In the genomic region with DNA sequence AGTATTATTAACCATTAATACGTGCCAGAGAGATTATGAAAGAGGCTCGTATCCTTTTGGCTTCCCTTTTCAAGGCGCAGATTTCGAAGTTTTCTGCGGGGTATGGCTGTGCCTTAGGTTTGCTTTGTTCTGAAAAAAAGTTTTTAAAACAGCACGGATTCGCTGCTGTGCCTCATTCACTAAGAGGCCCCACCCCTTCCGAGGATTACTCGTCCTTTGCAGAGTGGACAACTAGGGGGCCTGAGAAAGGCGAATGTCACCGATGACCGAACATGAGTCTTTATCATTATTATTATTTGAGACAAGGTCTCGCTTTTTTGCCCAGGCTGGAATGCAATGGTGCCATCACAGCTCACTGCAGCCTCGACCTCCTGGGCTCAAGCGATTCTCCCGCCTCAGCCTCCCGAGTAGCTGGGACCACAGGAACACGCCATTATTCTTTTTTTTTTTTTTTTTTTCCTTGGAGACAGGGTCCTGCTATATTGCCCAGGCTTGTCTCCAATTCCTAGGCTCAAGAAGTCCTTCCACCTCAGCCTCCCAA, we compare ENCODE assay signal across 8 cellular contexts. TPM values are rescaled to one million over a fixed set of nuclear protein-coding genes. Genes with fewer than 3 reads are reported as not detected.
DNase-seq lines count a peak whose midpoint lies in the region; ATAC-seq, FAIRE-seq and TF ChIP-seq lines count a peak whose summit lies in the region.

No MANE protein-coding gene starts in this region.

- no peak for FAIRE-seq in frontal cortex (lab: Jason Lieb, UNC)

- DNase-seq in NCI-H2171 treated with DMSO at 0.1 percent for 48 hours (lab: John Stamatoyannopoulos, UW) = peak; percentile 29
- DNase-seq in NCI-H2171 (lab: John Stamatoyannopoulos, UW) = no peak
- DNase-seq in MG63 = peak; percentile 72
- peak; percentile 46 for DNase-seq in frontal cortex (ENCODE audit: low spot score in 2 of 2)
- DNase-seq in neural progenitor cell (ENCODE audit: low spot score) = peak; percentile 75
- DNase-seq in NK-92 treated with Interleukin-12 subunit alpha and Interleukin-12 subunit beta, amount 100 ng/mL, for 24 hours (lab: John Stamatoyannopoulos, UW) = no peak

- H3K36me3 ChIP-seq in MG63 (peaks cover 16% of the 10 kb centered on the region), neural progenitor cell (peaks cover 13% of the 10 kb centered on the region)

- no peaks in the 10 kb centered on the region for H3K27me3 Mint-ChIP-seq in activated T-helper 17 cell treated with anti-CD3 and anti-CD28 coated beads, Interleukin-2, amount 50 U/mL, for 72 hours
- no peaks in the 10 kb centered on the region for H3K27me3 Mint-ChIP-seq in neural progenitor cell (ENCODE audit: insufficient read depth, low read depth)

- H3K27ac Mint-ChIP-seq in activated T-helper 17 cell treated with anti-CD3 and anti-CD28 coated beads, Interleukin-2, amount 50 U/mL, for 72 hours = peak overlapping the region; percentile 98
- peak overlapping the region; percentile 99 for H3K27ac Mint-ChIP-seq in neural progenitor cell

- TF ChIP-seq CTCF in neural progenitor cell (IDR thresholded peaks at IDR 0.05) = no peak

- peaks cover 11% of the 10 kb centered on the region for H3K4me1 Mint-ChIP-seq in activated T-helper 17 cell treated with anti-CD3 and anti-CD28 coated beads, Interleukin-2, amount 50 U/mL, for 72 hours
- peaks cover 19% of the 10 kb centered on the region for H3K4me1 Mint-ChIP-seq in neural progenitor cell

- ATAC-seq in GM21619 (IDR thresholded peaks at IDR 0.05; ENCODE audit: unreplicated experiment) = peak; percentile 18
- ATAC-seq in activated T-helper 17 cell treated with anti-CD3 and anti-CD28 coated beads, Interleukin-2, amount 50 U/mL, for 72 hours (replicated peaks) = peak; percentile 46

- peak overlapping the region; percentile 57 for H3K9ac ChIP-seq in neural progenitor cell

- H3K27me3 ChIP-seq in MG63 = no peaks in the 10 kb centered on the region
- no peaks in the 10 kb centered on the region for H3K27me3 ChIP-seq in neural progenitor cell

- peaks cover 32% of the 10 kb centered on the region for H3K79me2 ChIP-seq in neural progenitor cell (ENCODE audit: low read depth)

- no peaks in the 10 kb centered on the region for H4K20me1 ChIP-seq in neural progenitor cell (ENCODE audit: low read depth)

- peaks cover 44% of the 10 kb centered on the region for H3K36me3 Mint-ChIP-seq in activated T-helper 17 cell treated with anti-CD3 and anti-CD28 coated beads, Interleukin-2, amount 50 U/mL, for 72 hours (ENCODE audit: low read depth)
- H3K36me3 Mint-ChIP-seq in neural progenitor cell = peaks cover 3% of the 10 kb centered on the region

- H3K9me3 ChIP-seq in MG63 (no peaks in the 10 kb centered on the region), neural progenitor cell (ENCODE audit: low read depth) (no peaks in the 10 kb centered on the region)

- peak overlapping the region; percentile 92 for H3K4me2 ChIP-seq in neural progenitor cell

- H2AFZ ChIP-seq in neural progenitor cell (replicated peaks) = peak overlapping the region; percentile 81

- H3F3A ChIP-seq in neural progenitor cell (ENCODE audit: low read depth) = peaks cover 35% of the 10 kb centered on the region

- H3K4me1 ChIP-seq in neural progenitor cell = peaks cover 6% of the 10 kb centered on the region

- no peaks in the 10 kb centered on the region for H3K9me3 Mint-ChIP-seq in activated T-helper 17 cell treated with anti-CD3 and anti-CD28 coated beads, Interleukin-2, amount 50 U/mL, for 72 hours
- H3K9me3 Mint-ChIP-seq in neural progenitor cell = no peaks in the 10 kb centered on the region

- peak overlapping the region; percentile 90 for H3K27ac ChIP-seq in neural progenitor cell

- H3K4me3 Mint-ChIP-seq in activated T-helper 17 cell treated with anti-CD3 and anti-CD28 coated beads, Interleukin-2, amount 50 U/mL, for 72 hours = peak overlapping the region; percentile 99
- H3K4me3 Mint-ChIP-seq in neural progenitor cell = peak overlapping the region; percentile 97

- peak overlapping the region; percentile 80 for H3K4me3 ChIP-seq in MG63
- peak overlapping the region; percentile 86 for H3K4me3 ChIP-seq in neural progenitor cell

RNA-seq across cellular contexts. Expression of gene RPS27L, which starts 0.7 kb away (rescaled TPM):
- total RNA-seq in MG63 (2014; rRNA removed; shearing (Covaris generic); ENCODE audit: low replicate concordance) = 42.6 and 193 TPM in 2 replicates
- 100 to 1,000 TPM; 187 to 240 TPM for total RNA-seq in activated T-helper 17 cell treated with anti-CD3 and anti-CD28 coated beads, Interleukin-2, amount 50 U/mL, for 72 hours
- total RNA-seq in frontal cortex (21.6 TPM), neural progenitor cell (ENCODE audit: low replicate concordance) (57.8 and 111 TPM in 2 replicates)

RNA-seq across cellular contexts. Expression of gene RAB8B, which starts 31.4 kb away (rescaled TPM):
- 14.4 and 16.0 TPM in 2 replicates for total RNA-seq in MG63 (2014; rRNA removed; shearing (Covaris generic); ENCODE audit: low replicate concordance)
- 100 to 1,000 TPM in 1 of 2 donors, 10 to 100 TPM in 1; 68.1 to 185 TPM for total RNA-seq in activated T-helper 17 cell treated with anti-CD3 and anti-CD28 coated beads, Interleukin-2, amount 50 U/mL, for 72 hours
- total RNA-seq in frontal cortex = 110 TPM
- total RNA-seq in neural progenitor cell (ENCODE audit: low replicate concordance) = 61.3 and 107 TPM in 2 replicates

RNA-seq across cellular contexts. Expression of gene LACTB, which starts 36.3 kb away (rescaled TPM):
- 41.5 and 50.4 TPM in 2 replicates for total RNA-seq in MG63 (2014; rRNA removed; shearing (Covaris generic); ENCODE audit: low replicate concordance)
- 10 to 100 TPM; 20.3 to 26.0 TPM for total RNA-seq in activated T-helper 17 cell treated with anti-CD3 and anti-CD28 coated beads, Interleukin-2, amount 50 U/mL, for 72 hours
- total RNA-seq in frontal cortex (15.9 TPM), neural progenitor cell (ENCODE audit: low replicate concordance) (3.6 and 4.4 TPM in 2 replicates)

Comparison
In these comparisons a context has a peak if more than half of its experiments do, and no peak if none do; other contexts are left out.
1. DNase-seq: peak in NCI-H2171 treated with DMSO at 0.1 percent for 48 hours (single experiment), MG63 (single experiment), frontal cortex (2 of 2) and neural progenitor cell (single experiment); none in NCI-H2171 (single experiment) and NK-92 treated with Interleukin-12 subunit alpha and Interleukin-12 subunit beta, amount 100 ng/mL, for 24 hours (single experiment).